Comparison of ENCODE assay signal across 28 cellular contexts in genomic region chr3:127686512-127686894, GRCh38.
"Had no signal": no experiment of that assay in that cellular context is flagged by ENCODE, and none has a peak within 500 bp of the region (broad histone marks: within the 10 kb centered on the region; RNA-seq: fewer than 3 reads in every experiment).

No MANE protein-coding gene starts in this region.

- H3K36me3 Mint-ChIP-seq: immature natural killer cell, mesothelial cell of epicardium, naive B cell, natural killer cell had no signal

- H3K4me3 Mint-ChIP-seq: immature natural killer cell; mesothelial cell of epicardium; naive B cell; natural killer cell; stimulated activated naive B cell treated with anti-CD40 and anti-IgM and Interleukin-4, amounts not matched to agents 10 μg/mL and 1 μg/mL and 100 μg/mL, for 72 hours had no signal

- H3K9me3 Mint-ChIP-seq: immature natural killer cell, mesothelial cell of epicardium, natural killer cell had no signal

- H3K27ac ChIP-seq: left ventricle myocardium inferior, pancreas, prostate gland, skin epidermis, stomach, testis, thyroid gland, transverse colon, upper lobe of left lung had no signal

- H3K9me3 ChIP-seq: left ventricle myocardium inferior, pancreas, prostate gland, stomach, testis, thyroid gland, transverse colon, upper lobe of left lung had no signal

- DNase-seq: hypothalamus; immature natural killer cell; kidney; left ventricle myocardium inferior; mesendoderm; naive B cell; natural killer cell; pancreas; posterior cingulate gyrus; retina; right cardiac atrium; stimulated activated CD4-positive, alpha-beta T cell treated with anti-CD3 and anti-CD28 coated beads, Interleukin-12 subunit alpha, Interleukin-12 subunit beta, amount 100 ng/mL, for 4 hours; stimulated activated CD4-positive, alpha-beta T cell treated with anti-CD3 and anti-CD28 coated beads, Interleukin-15, amount 100 ng/mL, for 24 hours; stimulated activated CD4-positive, alpha-beta T cell treated with anti-CD3 and anti-CD28 coated beads, Interleukin-2, amount 100 ng/mL, for 24 hours; stimulated activated CD4-positive, alpha-beta T cell treated with anti-CD3 and anti-CD28 coated beads, Interleukin-4, amount 100 ng/mL, for 1 hour; stimulated activated naive B cell treated with anti-CD40 and anti-IgM and Interleukin-4, amounts not matched to agents 10 μg/mL and 1 μg/mL and 100 μg/mL, for 72 hours; stimulated activated naive CD8-positive, alpha-beta T cell treated with anti-CD3 and anti-CD28 coated beads, Interleukin-15, Interleukin-2, amounts not matched to agents 100 U/mL and 50 U/mL, for 24 hours; stomach; testis; thyroid gland; transverse colon; upper lobe of left lung had no signal

- H3K27ac Mint-ChIP-seq: immature natural killer cell; mesothelial cell of epicardium; naive B cell; natural killer cell; stimulated activated naive B cell treated with anti-CD40 and anti-IgM and Interleukin-4, amounts not matched to agents 10 μg/mL and 1 μg/mL and 100 μg/mL, for 72 hours had no signal

- ATAC-seq: natural killer cell; pancreas; right cardiac atrium; sciatic nerve; stimulated activated naive B cell treated with anti-CD40 and anti-IgM and Interleukin-4, amounts not matched to agents 10 μg/mL and 1 μg/mL and 100 μg/mL, for 72 hours; stimulated activated naive CD8-positive, alpha-beta T cell treated with anti-CD3 and anti-CD28 coated beads, Interleukin-15, Interleukin-2, amounts not matched to agents 100 U/mL and 50 U/mL, for 24 hours had no signal

- H3K27me3 Mint-ChIP-seq: naive B cell; stimulated activated naive B cell treated with anti-CD40 and anti-IgM and Interleukin-4, amounts not matched to agents 10 μg/mL and 1 μg/mL and 100 μg/mL, for 72 hours had no signal

- H3K4me1 ChIP-seq: pancreas had no signal

- H3K36me3 ChIP-seq: left ventricle myocardium inferior, pancreas, prostate gland, thyroid gland, transverse colon had no signal

- H3K4me3 ChIP-seq: left ventricle myocardium inferior, lung, pancreas, prostate gland, skin epidermis, stomach, testis, thyroid gland, transverse colon, upper lobe of left lung had no signal

- FAIRE-seq: islet of Langerhans, kidney, pancreas had no signal

- H3K27me3 ChIP-seq: pancreas, stomach, testis, thyroid gland, transverse colon, upper lobe of left lung had no signal
